Comparison of ENCODE assay signal across 18 cellular contexts in genomic region chr22:44738347-44738715, GRCh38. TPM values are rescaled to one million over a fixed set of nuclear protein-coding genes. Genes with fewer than 3 reads are reported as not detected.
DNase-seq lines count a peak whose midpoint lies in the region; ATAC-seq, FAIRE-seq and TF ChIP-seq lines count a peak whose summit lies in the region.
"Had no signal": no experiment of that assay in that cellular context is flagged by ENCODE, and none has a peak within 500 bp of the region (broad histone marks: within the 10 kb centered on the region; RNA-seq: fewer than 3 reads in every experiment).

No MANE protein-coding gene starts in this region.

- H3K27ac ChIP-seq in endodermal cell (ENCODE audit: low read depth, low read length) = no peak overlapping the region
- H3K27ac ChIP-seq in HepG2 (ENCODE audit: extremely low read length, insufficient read depth, low read length) = no peak overlapping the region
- H3K27ac ChIP-seq: epithelial cell of prostate, Peyer's patch, thyroid gland had no signal

- no peak overlapping the region for H3K4me3 ChIP-seq in endodermal cell (ENCODE audit: low read length)
- H3K4me3 ChIP-seq in HepG2 (replicated peaks in 1 of 3; ENCODE audit: insufficient read depth in 1 of 3, low read depth in 2 of 3, low read length in 3 of 3) = peak overlapping the region in 1 of 3 experiments; percentile 43; a peak in 1 of 6 replicates
- H3K4me3 ChIP-seq: Peyer's patch, thyroid gland had no signal

- FAIRE-seq in HepG2 (lab: Jason Lieb, UNC) = no peak
- FAIRE-seq: A204.1 had no signal

- intact Hi-C loops in Right ventricle myocardium inferior (cut with DNase I) (no loop called here), cardiac septum (cut with DNase I) (no loop called here), HepG2 (cut with micrococcal nuclease; ENCODE audit: unreplicated experiment) (loop anchor here (1.0 kb wide), 1 partner anchor 41 kb away; no protein-coding TSS in a partner anchor)

- in situ Hi-C loops in HepG2 (cut with HindIII; ENCODE audit: extremely low pct_ligation_motif_present, low pct_unique_long_range_greater_than_20kb) = loop anchor here (5.0 kb wide), 1 partner anchor 41 kb away; no protein-coding TSS in a partner anchor

- H3K4me3 Mint-ChIP-seq in endodermal cell = no peak overlapping the region
- H3K4me3 Mint-ChIP-seq in activated T-helper 17 cell treated with anti-CD3 and anti-CD28 coated beads, Interleukin-2, amount 50 U/mL, for 72 hours = no peak overlapping the region
- no peak overlapping the region for H3K4me3 Mint-ChIP-seq in activated T-cell treated with anti-CD3 and anti-CD28 coated beads, Interleukin-2, amount 50 U/mL, for 24 hours
- H3K4me3 Mint-ChIP-seq: CD8-positive, alpha-beta memory T cell; natural killer cell treated with Interleukin-12 subunit alpha and Interleukin-12 subunit beta and Interleukin-15 and Interleukin-18, amount 100 ng/mL, for 72 hours had no signal

- peak overlapping the region; percentile 63; the same call in 1 of the 2 replicates for H3K4me2 ChIP-seq in HepG2 (ENCODE audit: low read depth, low read length)

- peaks cover 8% of the 10 kb centered on the region for H3K27me3 Mint-ChIP-seq in endodermal cell (ENCODE audit: insufficient read depth)
- no peaks in the 10 kb centered on the region for H3K27me3 Mint-ChIP-seq in activated T-helper 17 cell treated with anti-CD3 and anti-CD28 coated beads, Interleukin-2, amount 50 U/mL, for 72 hours
- H3K27me3 Mint-ChIP-seq in activated T-cell treated with anti-CD3 and anti-CD28 coated beads, Interleukin-2, amount 50 U/mL, for 24 hours = no peaks in the 10 kb centered on the region
- H3K27me3 Mint-ChIP-seq: CD8-positive, alpha-beta memory T cell; natural killer cell treated with Interleukin-12 subunit alpha and Interleukin-12 subunit beta and Interleukin-15 and Interleukin-18, amount 100 ng/mL, for 72 hours had no signal

- BruUV-seq in HepG2 (replicated peaks; lab: Mats Ljungman, UMichigan) = TSS peak; percentile 21

- TF ChIP-seq EP300 in HepG2 (IDR thresholded peaks at IDR 0.05; ENCODE audit: low read depth in 2 of 2, low read length in 2 of 2) (no peak), HepG2 (CRISPR knock-in tag; IDR thresholded peaks at IDR 0.05; ENCODE audit: borderline replicate concordance) (no peak)

- no peak for TF ChIP-seq POLR2A in HepG2 (IDR thresholded peaks at IDR 0.05; ENCODE audit: insufficient read depth in 1 of 2, low read depth in 2 of 2, low read length in 2 of 2)

- TF ChIP-seq RAD21 in HepG2 (CRISPR knock-in tag; IDR thresholded peaks at IDR 0.05) = no peak

- H3K9me3 Mint-ChIP-seq in endodermal cell = no peaks in the 10 kb centered on the region
- H3K9me3 Mint-ChIP-seq in activated T-helper 17 cell treated with anti-CD3 and anti-CD28 coated beads, Interleukin-2, amount 50 U/mL, for 72 hours = no peaks in the 10 kb centered on the region
- no peaks in the 10 kb centered on the region for H3K9me3 Mint-ChIP-seq in activated T-cell treated with anti-CD3 and anti-CD28 coated beads, Interleukin-2, amount 50 U/mL, for 24 hours
- H3K9me3 Mint-ChIP-seq: CD8-positive, alpha-beta memory T cell; natural killer cell treated with Interleukin-12 subunit alpha and Interleukin-12 subunit beta and Interleukin-15 and Interleukin-18, amount 100 ng/mL, for 72 hours had no signal

- H3K4me1 ChIP-seq in endodermal cell (ENCODE audit: control insufficient read depth, insufficient read depth, low read length) = peaks cover 5% of the 10 kb centered on the region
- peaks cover 37% of the 10 kb centered on the region for H3K4me1 ChIP-seq in HepG2 (ENCODE audit: insufficient read depth, low read length)
- H3K4me1 ChIP-seq: thyroid gland had no signal

- H3K9me3 ChIP-seq in endodermal cell (ENCODE audit: control insufficient read depth, low read length) (no peaks in the 10 kb centered on the region), HepG2 (ENCODE audit: low read length) (no peaks in the 10 kb centered on the region)
- H3K9me3 ChIP-seq: Peyer's patch, thyroid gland had no signal

- CTCF ChIA-PET in HepG2 (lab: Yijun Ruan, JAX; ENCODE audit: low intra/inter-chr PET ratio, low total read pairs) = no interaction called here

- peak; percentile 57 for DNase-seq in Right ventricle myocardium inferior (ENCODE audit: missing footprints)
- no peak for DNase-seq in cardiac septum (ENCODE audit: low spot score)
- peak; percentile 87 for DNase-seq in endodermal cell
- DNase-seq in HepG2 (ENCODE audit: low spot score) = peak; percentile 22
- DNase-seq in activated T-cell treated with anti-CD3 and anti-CD28 coated beads, Interleukin-2, amount 50 U/mL, for 24 hours = no peak
- DNase-seq in NCI-H2081 (lab: John Stamatoyannopoulos, UW) = no peak
- DNase-seq: activated CD4-positive, alpha-beta T cell treated with anti-CD3 and anti-CD28 coated beads for 4 hours; CD8-positive, alpha-beta memory T cell; glutamatergic neuron; NCI-H510A treated with DMSO at 0.1 percent for 48 hours; stimulated activated CD4-positive, alpha-beta T cell treated with anti-CD3 and anti-CD28 coated beads, Interleukin-2, amount 100 ng/mL, for 24 hours; thyroid gland had no signal

- no peaks in the 10 kb centered on the region for H3K79me2 ChIP-seq in HepG2 (ENCODE audit: insufficient read depth, low read length)

- H3K27me3 ChIP-seq in endodermal cell (ENCODE audit: control insufficient read depth, insufficient read depth, low read length, poor library complexity, severe bottlenecking) (no peaks in the 10 kb centered on the region), HepG2 (ENCODE audit: control insufficient read depth in 1 of 2, insufficient read depth in 2 of 2, low read length in 2 of 2) (no peaks in the 10 kb centered on the region; a peak in 1 of 5 replicates)
- H3K27me3 ChIP-seq: Peyer's patch, thyroid gland had no signal

- POLR2A ChIA-PET in HepG2 (lab: Yijun Ruan, JAX) = no interaction called here

- H3K27ac Mint-ChIP-seq in endodermal cell = peak overlapping the region; percentile 45
- H3K27ac Mint-ChIP-seq in activated T-helper 17 cell treated with anti-CD3 and anti-CD28 coated beads, Interleukin-2, amount 50 U/mL, for 72 hours = no peak overlapping the region
- H3K27ac Mint-ChIP-seq in activated T-cell treated with anti-CD3 and anti-CD28 coated beads, Interleukin-2, amount 50 U/mL, for 24 hours = no peak overlapping the region
- H3K27ac Mint-ChIP-seq: natural killer cell treated with Interleukin-12 subunit alpha and Interleukin-12 subunit beta and Interleukin-15 and Interleukin-18, amount 100 ng/mL, for 72 hours had no signal

- H3K9ac ChIP-seq in endodermal cell (ENCODE audit: extremely low read depth, low read length, poor library complexity, severe bottlenecking) (no peak overlapping the region), HepG2 (ENCODE audit: insufficient read depth, low read depth, low read length) (no peak overlapping the region)

- ATAC-seq in Right ventricle myocardium inferior (no peak), HepG2 (peak; percentile 45), HG02981 (IDR thresholded peaks at IDR 0.05; ENCODE audit: unreplicated experiment) (no peak)
- no peak for ATAC-seq in activated T-helper 17 cell treated with anti-CD3 and anti-CD28 coated beads, Interleukin-2, amount 50 U/mL, for 72 hours (replicated peaks)
- ATAC-seq: natural killer cell treated with Interleukin-12 subunit alpha and Interleukin-12 subunit beta and Interleukin-15 and Interleukin-18, amount 100 ng/mL, for 72 hours had no signal

- H3K36me3 Mint-ChIP-seq in endodermal cell (ENCODE audit: low read depth) = no peaks in the 10 kb centered on the region
- H3K36me3 Mint-ChIP-seq in activated T-helper 17 cell treated with anti-CD3 and anti-CD28 coated beads, Interleukin-2, amount 50 U/mL, for 72 hours (ENCODE audit: low read depth) = no peaks in the 10 kb centered on the region
- no peaks in the 10 kb centered on the region for H3K36me3 Mint-ChIP-seq in activated T-cell treated with anti-CD3 and anti-CD28 coated beads, Interleukin-2, amount 50 U/mL, for 24 hours (ENCODE audit: low read depth)
- H3K36me3 Mint-ChIP-seq: natural killer cell treated with Interleukin-12 subunit alpha and Interleukin-12 subunit beta and Interleukin-15 and Interleukin-18, amount 100 ng/mL, for 72 hours had no signal

- 76% methylated on average over 14 of the region's 14 CpGs; no CpG with 5 or more reads in 1 of the 2 experiments for WGBS in endodermal cell (ENCODE audit: insufficient coverage in 1 of 2, insufficient read length in 1 of 2), 2 experiments
- 8% methylated on average over 11 of the region's 14 CpGs for WGBS in HepG2 (ENCODE audit: low lambda C conversion rate)

- H3K36me3 ChIP-seq in endodermal cell (ENCODE audit: control insufficient read depth, insufficient read depth, low read length) (no peaks in the 10 kb centered on the region), HepG2 (replicated peaks in 1 of 2; ENCODE audit: control insufficient read depth in 1 of 2, insufficient read depth in 2 of 2, low read length in 2 of 2) (no peaks in the 10 kb centered on the region)
- H3K36me3 ChIP-seq: Peyer's patch, thyroid gland had no signal

- H2AFZ ChIP-seq in HepG2 (ENCODE audit: low read length) = no peak overlapping the region

- H4K20me1 ChIP-seq in HepG2 (ENCODE audit: insufficient read depth, low read length) = peaks cover 7% of the 10 kb centered on the region; the same call in 1 of the 2 replicates

- H3K4me1 Mint-ChIP-seq in endodermal cell = peaks cover 11% of the 10 kb centered on the region
- no peaks in the 10 kb centered on the region for H3K4me1 Mint-ChIP-seq in activated T-helper 17 cell treated with anti-CD3 and anti-CD28 coated beads, Interleukin-2, amount 50 U/mL, for 72 hours
- peaks cover 3% of the 10 kb centered on the region for H3K4me1 Mint-ChIP-seq in activated T-cell treated with anti-CD3 and anti-CD28 coated beads, Interleukin-2, amount 50 U/mL, for 24 hours (ENCODE audit: low read depth)

- TF ChIP-seq CTCF in endodermal cell (conservative IDR thresholded peaks at IDR 0.05) = no peak
- TF ChIP-seq CTCF in HepG2 (CRISPR knock-in tag; IDR thresholded peaks at IDR 0.05) = no peak

RNA-seq across cellular contexts. Expression of gene ARHGAP8, which starts 14.0 kb away (rescaled TPM):
- total RNA-seq in Right ventricle myocardium inferior = 0.16 TPM
- total RNA-seq in cardiac septum = 0.19 TPM
- total RNA-seq in endodermal cell = 10 to 100 TPM; 45.2 to 51.3 TPM
- 9.3 TPM for polyA plus RNA-seq in endodermal cell (2013, experiment 1 of 2)
- polyA plus RNA-seq in endodermal cell (2013, experiment 2 of 2) = 4.3 TPM
- total RNA-seq in HepG2 (2016; rRNA removed; fragmentation: Illumina TruSeq; extraction: Trizol) = 0.07 and 0.17 TPM in 2 replicates
- 0.20 TPM in 1 of 2 replicates, not detected in the other for total RNA-seq in HepG2 (2016; cell fraction: cytosol; rRNA removed; fragmentation: Illumina TruSeq; extraction: Trizol; ENCODE audit: low read depth)
- total RNA-seq in HepG2 (2016; cell fraction: insoluble cytoplasmic fraction; rRNA removed; fragmentation: Illumina TruSeq; extraction: Trizol) = 0.11 TPM in 1 of 2 replicates, not detected in the other
- 0.25 and 0.45 TPM in 2 replicates for total RNA-seq in HepG2 (2016; cell fraction: membrane; rRNA removed; fragmentation: Illumina TruSeq; extraction: Trizol)
- total RNA-seq in HepG2 (2016; cell fraction: nucleus; rRNA removed; fragmentation: Illumina TruSeq; extraction: Trizol) = not detected in 2 replicates
- polyA plus RNA-seq in HepG2 (2011; rRNA removed) = 0.72 TPM in 1 of 2 replicates, not detected in the other
- polyA plus RNA-seq in HepG2 (2011; cell fraction: cytosol; rRNA removed) = 0.05 TPM in 1 of 2 replicates, not detected in the other
- polyA plus RNA-seq in HepG2 (2011; cell fraction: nucleus; rRNA removed) = 0.09 TPM in 1 of 2 replicates, not detected in the other
- not detected in 2 replicates for polyA plus RNA-seq in HepG2 (2012)
- polyA plus RNA-seq in HepG2 (2016; cell fraction: cytosol; fragmentation: Illumina TruSeq; extraction: Trizol; ENCODE audit: low read depth) = 0.15 TPM in 1 of 2 replicates, not detected in the other
- 0.32 TPM in 1 of 2 replicates, not detected in the other for polyA plus RNA-seq in HepG2 (2016; cell fraction: insoluble cytoplasmic fraction; fragmentation: Illumina TruSeq; extraction: Trizol; ENCODE audit: low read depth)
- 0.06 TPM in 1 of 2 replicates, not detected in the other for polyA plus RNA-seq in HepG2 (2016; cell fraction: membrane; fragmentation: Illumina TruSeq; extraction: Trizol; ENCODE audit: low read depth)
- polyA plus RNA-seq in HepG2 (2016; cell fraction: nucleus; fragmentation: Illumina TruSeq; extraction: Trizol; ENCODE audit: insufficient read depth, low read depth) = not detected in 2 replicates
- polyA minus RNA-seq in HepG2 (2011; rRNA and poly(A)+ RNA removed; ENCODE audit: low replicate concordance) = 0.08 and 0.91 TPM in 2 replicates
- polyA minus RNA-seq in HepG2 (2011; cell fraction: cytosol; rRNA and poly(A)+ RNA removed) = not detected in 2 replicates
- polyA minus RNA-seq in HepG2 (2011; cell fraction: nucleus; rRNA and poly(A)+ RNA removed) = not detected in 2 replicates
- 1 to 10 TPM in 1 of 2 donors, not detected in 1; 2.3 TPM for total RNA-seq in activated T-helper 17 cell treated with anti-CD3 and anti-CD28 coated beads, Interleukin-2, amount 50 U/mL, for 72 hours
- polyA plus RNA-seq: CD8-positive, alpha-beta memory T cell had no signal

RNA-seq across cellular contexts. Expression of gene PRR5, which starts 36.3 kb away (rescaled TPM):
- 2.9 TPM for total RNA-seq in Right ventricle myocardium inferior
- total RNA-seq in cardiac septum = 3.2 TPM
- 10 to 100 TPM; 32.0 to 37.2 TPM for total RNA-seq in endodermal cell
- 13.0 TPM for polyA plus RNA-seq in endodermal cell (2013, experiment 1 of 2)
- 12.3 TPM for polyA plus RNA-seq in endodermal cell (2013, experiment 2 of 2)
- 19.4 and 27.5 TPM in 2 replicates for total RNA-seq in HepG2 (2016; rRNA removed; fragmentation: Illumina TruSeq; extraction: Trizol)
- total RNA-seq in HepG2 (2016; cell fraction: cytosol; rRNA removed; fragmentation: Illumina TruSeq; extraction: Trizol; ENCODE audit: low read depth) = 11.8 and 14.1 TPM in 2 replicates
- 18.0 and 27.8 TPM in 2 replicates for total RNA-seq in HepG2 (2016; cell fraction: insoluble cytoplasmic fraction; rRNA removed; fragmentation: Illumina TruSeq; extraction: Trizol)
- total RNA-seq in HepG2 (2016; cell fraction: membrane; rRNA removed; fragmentation: Illumina TruSeq; extraction: Trizol) = 20.5 and 24.3 TPM in 2 replicates
- 29.0 and 30.8 TPM in 2 replicates for total RNA-seq in HepG2 (2016; cell fraction: nucleus; rRNA removed; fragmentation: Illumina TruSeq; extraction: Trizol)
- polyA plus RNA-seq in HepG2 (2011; rRNA removed) = 11.6 and 14.2 TPM in 2 replicates
- 10.6 and 15.7 TPM in 2 replicates for polyA plus RNA-seq in HepG2 (2011; cell fraction: cytosol; rRNA removed)
- 37.8 and 39.5 TPM in 2 replicates for polyA plus RNA-seq in HepG2 (2011; cell fraction: nucleus; rRNA removed)
- polyA plus RNA-seq in HepG2 (2012) = 9.0 and 15.0 TPM in 2 replicates
- polyA plus RNA-seq in HepG2 (2016; cell fraction: cytosol; fragmentation: Illumina TruSeq; extraction: Trizol; ENCODE audit: low read depth) = 15.7 and 19.9 TPM in 2 replicates
- 27.0 and 28.3 TPM in 2 replicates for polyA plus RNA-seq in HepG2 (2016; cell fraction: insoluble cytoplasmic fraction; fragmentation: Illumina TruSeq; extraction: Trizol; ENCODE audit: low read depth)
- 23.3 and 25.4 TPM in 2 replicates for polyA plus RNA-seq in HepG2 (2016; cell fraction: membrane; fragmentation: Illumina TruSeq; extraction: Trizol; ENCODE audit: low read depth)
- polyA plus RNA-seq in HepG2 (2016; cell fraction: nucleus; fragmentation: Illumina TruSeq; extraction: Trizol; ENCODE audit: insufficient read depth, low read depth) = 52.2 and 53.0 TPM in 2 replicates
- polyA minus RNA-seq in HepG2 (2011; rRNA and poly(A)+ RNA removed; ENCODE audit: low replicate concordance) = 23.9 and 28.6 TPM in 2 replicates
- 6.8 and 9.5 TPM in 2 replicates for polyA minus RNA-seq in HepG2 (2011; cell fraction: cytosol; rRNA and poly(A)+ RNA removed)
- 24.1 and 24.2 TPM in 2 replicates for polyA minus RNA-seq in HepG2 (2011; cell fraction: nucleus; rRNA and poly(A)+ RNA removed)
- total RNA-seq in activated T-helper 17 cell treated with anti-CD3 and anti-CD28 coated beads, Interleukin-2, amount 50 U/mL, for 72 hours = 10 to 100 TPM; 15.1 to 19.9 TPM

Comparison
In these comparisons a context has a peak if more than half of its experiments do, and no peak if none do; other contexts are left out.
1. DNase-seq: peak in Right ventricle myocardium inferior (single experiment), endodermal cell (single experiment) and HepG2 (single experiment); none in cardiac septum (single experiment), activated T-cell treated with anti-CD3 and anti-CD28 coated beads, Interleukin-2, amount 50 U/mL, for 24 hours (single experiment) and NCI-H2081 (0 of 2).
2. RNA of gene ARHGAP8, which starts 14.0 kb away (total RNA-seq): 45.2 to 51.3 TPM in endodermal cell; 2.3 TPM in activated T-helper 17 cell treated with anti-CD3 and anti-CD28 coated beads, Interleukin-2, amount 50 U/mL, for 72 hours, 0.19 TPM in cardiac septum (single experiment), 0.16 TPM in Right ventricle myocardium inferior (single experiment) and 0.07 to 0.45 TPM in HepG2; every median in the first group is over 10 times any median in the second.